Comparison of ENCODE assay signal across 1 cellular context in the genomic region with DNA sequence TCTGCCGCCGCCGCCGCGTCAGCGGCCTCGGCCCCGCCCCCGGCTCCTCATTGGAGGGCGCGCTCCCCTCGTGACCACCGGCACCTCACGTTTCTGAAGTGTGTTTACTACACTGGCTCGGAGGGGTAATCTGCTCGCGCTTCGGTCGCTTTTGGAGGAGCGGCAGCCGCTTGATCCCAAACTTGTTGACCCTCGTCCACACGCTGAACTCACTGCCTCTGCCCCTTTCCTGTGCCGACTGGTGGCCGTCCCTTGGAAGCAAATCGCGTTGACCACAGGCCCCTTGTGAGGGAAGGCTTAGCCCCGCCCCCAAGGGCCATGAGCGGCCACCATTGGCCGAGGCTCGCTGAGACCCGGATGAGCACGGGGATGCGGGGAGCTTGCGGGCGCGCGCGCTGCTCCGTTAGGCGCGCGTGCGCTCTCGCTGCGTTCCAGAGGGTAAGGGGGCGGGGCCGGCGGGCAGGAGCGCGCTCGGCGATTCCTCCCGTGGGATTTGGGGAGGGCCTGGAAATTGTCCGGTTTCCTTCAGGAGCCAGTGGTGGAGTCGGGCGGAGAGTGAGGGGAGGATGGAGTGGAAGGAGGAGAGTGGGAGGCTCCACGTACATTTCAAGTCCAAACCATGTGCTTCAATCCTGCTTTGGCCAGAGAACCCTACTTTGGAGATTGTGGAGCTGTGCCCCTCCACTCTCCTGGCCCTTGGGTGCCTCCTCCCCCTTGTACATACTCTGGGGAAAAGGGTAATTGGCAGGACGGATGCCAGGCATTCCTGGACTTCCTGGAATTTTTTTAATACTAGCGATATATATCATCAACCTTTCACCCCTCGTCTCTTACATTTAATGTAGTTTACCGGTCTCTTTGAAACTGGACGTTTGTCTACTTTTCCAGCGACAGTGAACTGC.
TF ChIP-seq lines count a peak whose summit lies in the region.

A gene (minus strand): TSS at position 3 of the 902 bp plus-strand sequence. CDS start 588 bp downstream, outside the sequence.

TF ChIP-seq in HepG2, 621 proteins besides CTCF, POLR2A, EP300 and RAD21 (continued from another document and continues in another):
- TF ChIP-seq, protein P1, sequence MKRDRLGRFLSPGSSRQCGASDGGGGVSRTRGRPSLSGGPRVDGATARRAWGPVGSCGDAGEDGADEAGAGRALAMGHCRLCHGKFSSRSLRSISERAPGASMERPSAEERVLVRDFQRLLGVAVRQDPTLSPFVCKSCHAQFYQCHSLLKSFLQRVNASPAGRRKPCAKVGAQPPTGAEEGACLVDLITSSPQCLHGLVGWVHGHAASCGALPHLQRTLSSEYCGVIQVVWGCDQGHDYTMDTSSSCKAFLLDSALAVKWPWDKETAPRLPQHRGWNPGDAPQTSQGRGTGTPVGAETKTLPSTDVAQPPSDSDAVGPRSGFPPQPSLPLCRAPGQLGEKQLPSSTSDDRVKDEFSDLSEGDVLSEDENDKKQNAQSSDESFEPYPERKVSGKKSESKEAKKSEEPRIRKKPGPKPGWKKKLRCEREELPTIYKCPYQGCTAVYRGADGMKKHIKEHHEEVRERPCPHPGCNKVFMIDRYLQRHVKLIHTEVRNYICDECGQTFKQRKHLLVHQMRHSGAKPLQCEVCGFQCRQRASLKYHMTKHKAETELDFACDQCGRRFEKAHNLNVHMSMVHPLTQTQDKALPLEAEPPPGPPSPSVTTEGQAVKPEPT (CRISPR knock-in tag; IDR thresholded peaks at IDR 0.05; ENCODE audit: low read depth): 0 out of 2 replicates have a peak, but pooled peaks have one; percentile 44
- TF ChIP-seq, protein P2, sequence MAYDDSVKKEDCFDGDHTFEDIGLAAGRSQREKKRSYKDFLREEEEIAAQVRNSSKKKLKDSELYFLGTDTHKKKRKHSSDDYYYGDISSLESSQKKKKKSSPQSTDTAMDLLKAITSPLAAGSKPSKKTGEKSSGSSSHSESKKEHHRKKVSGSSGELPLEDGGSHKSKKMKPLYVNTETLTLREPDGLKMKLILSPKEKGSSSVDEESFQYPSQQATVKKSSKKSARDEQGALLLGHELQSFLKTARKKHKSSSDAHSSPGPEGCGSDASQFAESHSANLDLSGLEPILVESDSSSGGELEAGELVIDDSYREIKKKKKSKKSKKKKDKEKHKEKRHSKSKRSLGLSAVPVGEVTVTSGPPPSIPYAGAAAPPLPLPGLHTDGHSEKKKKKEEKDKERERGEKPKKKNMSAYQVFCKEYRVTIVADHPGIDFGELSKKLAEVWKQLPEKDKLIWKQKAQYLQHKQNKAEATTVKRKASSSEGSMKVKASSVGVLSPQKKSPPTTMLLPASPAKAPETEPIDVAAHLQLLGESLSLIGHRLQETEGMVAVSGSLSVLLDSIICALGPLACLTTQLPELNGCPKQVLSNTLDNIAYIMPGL (CRISPR knock-in tag; IDR thresholded peaks at IDR 0.05; ENCODE audit: borderline replicate concordance in 1 of 2, low read depth in 1 of 2): peak in 1 of 2 experiments; percentile 67; a peak in 1 of 4 replicates
- TF ChIP-seq SATB2 (CRISPR knock-in tag; IDR thresholded peaks at IDR 0.05): no peak
- TF ChIP-seq SNAPC2 (CRISPR knock-in tag; IDR thresholded peaks at IDR 0.05): peak; percentile 86; the same call in 1 of the 2 replicates
- 0 out of 2 replicates have a peak, but pooled peaks have one; percentile 44 for TF ChIP-seq TMF1 (CRISPR knock-in tag; IDR thresholded peaks at IDR 0.05; ENCODE audit: low read depth)
- peak; percentile 72; the same call in 1 of the 2 replicates for TF ChIP-seq SAFB2 (CRISPR knock-in tag; IDR thresholded peaks at IDR 0.05; ENCODE audit: borderline replicate concordance, low read depth)
- TF ChIP-seq KDM1A (CRISPR knock-in tag; IDR thresholded peaks at IDR 0.05): no peak
- TF ChIP-seq NFKB2 (CRISPR knock-in tag; IDR thresholded peaks at IDR 0.05; ENCODE audit: borderline replicate concordance): peak; percentile 84; the same call in 1 of the 2 replicates
- TF ChIP-seq PLRG1 (conservative IDR thresholded peaks at IDR 0.05): no peak
- no peak for TF ChIP-seq HHEX (CRISPR knock-in tag; IDR thresholded peaks at IDR 0.05)
- TF ChIP-seq ZNF652 (CRISPR knock-in tag; IDR thresholded peaks at IDR 0.05; ENCODE audit: borderline replicate concordance, low read depth): no peak
- TF ChIP-seq, protein P3, sequence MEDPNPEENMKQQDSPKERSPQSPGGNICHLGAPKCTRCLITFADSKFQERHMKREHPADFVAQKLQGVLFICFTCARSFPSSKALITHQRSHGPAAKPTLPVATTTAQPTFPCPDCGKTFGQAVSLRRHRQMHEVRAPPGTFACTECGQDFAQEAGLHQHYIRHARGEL (CRISPR knock-in tag; IDR thresholded peaks at IDR 0.05): no peak
- TF ChIP-seq, protein P4, sequence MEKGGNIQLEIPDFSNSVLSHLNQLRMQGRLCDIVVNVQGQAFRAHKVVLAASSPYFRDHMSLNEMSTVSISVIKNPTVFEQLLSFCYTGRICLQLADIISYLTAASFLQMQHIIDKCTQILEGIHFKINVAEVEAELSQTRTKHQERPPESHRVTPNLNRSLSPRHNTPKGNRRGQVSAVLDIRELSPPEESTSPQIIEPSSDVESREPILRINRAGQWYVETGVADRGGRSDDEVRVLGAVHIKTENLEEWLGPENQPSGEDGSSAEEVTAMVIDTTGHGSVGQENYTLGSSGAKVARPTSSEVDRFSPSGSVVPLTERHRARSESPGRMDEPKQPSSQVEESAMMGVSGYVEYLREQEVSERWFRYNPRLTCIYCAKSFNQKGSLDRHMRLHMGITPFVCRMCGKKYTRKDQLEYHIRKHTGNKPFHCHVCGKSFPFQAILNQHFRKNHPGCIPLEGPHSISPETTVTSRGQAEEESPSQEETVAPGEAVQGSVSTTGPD (CRISPR knock-in tag; IDR thresholded peaks at IDR 0.05): no peak
- peak; percentile 17; the same call in 1 of the 2 replicates for TF ChIP-seq ZNF333 (CRISPR knock-in tag; IDR thresholded peaks at IDR 0.05; ENCODE audit: borderline replicate concordance)
- TF ChIP-seq ZNF460 (CRISPR knock-in tag; IDR thresholded peaks at IDR 0.05; ENCODE audit: borderline replicate concordance): no peak
- peak; percentile 8; the same call in 1 of the 2 replicates for TF ChIP-seq FOXA3 (CRISPR knock-in tag; IDR thresholded peaks at IDR 0.05)
- TF ChIP-seq IRF2 (CRISPR knock-in tag; IDR thresholded peaks at IDR 0.05): peak; percentile 73; the same call in 1 of the 2 replicates
- TF ChIP-seq, protein P5, sequence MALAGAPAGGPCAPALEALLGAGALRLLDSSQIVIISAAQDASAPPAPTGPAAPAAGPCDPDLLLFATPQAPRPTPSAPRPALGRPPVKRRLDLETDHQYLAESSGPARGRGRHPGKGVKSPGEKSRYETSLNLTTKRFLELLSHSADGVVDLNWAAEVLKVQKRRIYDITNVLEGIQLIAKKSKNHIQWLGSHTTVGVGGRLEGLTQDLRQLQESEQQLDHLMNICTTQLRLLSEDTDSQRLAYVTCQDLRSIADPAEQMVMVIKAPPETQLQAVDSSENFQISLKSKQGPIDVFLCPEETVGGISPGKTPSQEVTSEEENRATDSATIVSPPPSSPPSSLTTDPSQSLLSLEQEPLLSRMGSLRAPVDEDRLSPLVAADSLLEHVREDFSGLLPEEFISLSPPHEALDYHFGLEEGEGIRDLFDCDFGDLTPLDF (CRISPR knock-in tag; IDR thresholded peaks at IDR 0.05): 0 out of 2 replicates have a peak, but pooled peaks have one; percentile 36
- TF ChIP-seq SMAD1 (CRISPR knock-in tag; IDR thresholded peaks at IDR 0.05; ENCODE audit: borderline replicate concordance, low read depth): 0 out of 2 replicates have a peak, but pooled peaks have one; percentile 10
- no peak for TF ChIP-seq SMAD9 (CRISPR knock-in tag; IDR thresholded peaks at IDR 0.05)
- no peak for TF ChIP-seq LCORL (IDR thresholded peaks at IDR 0.05)
- peak; percentile 79 for TF ChIP-seq LCORL (CRISPR knock-in tag; IDR thresholded peaks at IDR 0.05)
- peak; percentile 94; the same call in 1 of the 2 replicates for TF ChIP-seq YEATS2 (CRISPR knock-in tag; IDR thresholded peaks at IDR 0.05; ENCODE audit: borderline replicate concordance)
- TF ChIP-seq, protein P6, sequence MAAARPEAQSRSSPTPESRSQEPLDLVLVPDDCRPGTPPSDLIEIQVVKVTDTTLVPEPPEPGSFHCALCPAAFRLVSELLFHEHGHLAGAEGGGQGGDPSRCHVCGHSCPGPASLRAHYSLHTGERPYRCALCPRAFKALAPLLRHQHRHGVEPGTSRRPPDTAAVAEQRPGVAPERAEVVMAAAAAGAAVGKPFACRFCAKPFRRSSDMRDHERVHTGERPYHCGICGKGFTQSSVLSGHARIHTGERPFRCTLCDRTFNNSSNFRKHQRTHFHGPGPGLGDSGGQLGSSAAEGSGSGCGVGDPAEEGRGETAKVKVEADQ (CRISPR knock-in tag; IDR thresholded peaks at IDR 0.05; ENCODE audit: borderline replicate concordance): no peak
- TF ChIP-seq SP1 (IDR thresholded peaks at IDR 0.05): no peak
- peak; percentile 95 for TF ChIP-seq SP1 (CRISPR knock-in tag; IDR thresholded peaks at IDR 0.05)
- TF ChIP-seq, protein P7, sequence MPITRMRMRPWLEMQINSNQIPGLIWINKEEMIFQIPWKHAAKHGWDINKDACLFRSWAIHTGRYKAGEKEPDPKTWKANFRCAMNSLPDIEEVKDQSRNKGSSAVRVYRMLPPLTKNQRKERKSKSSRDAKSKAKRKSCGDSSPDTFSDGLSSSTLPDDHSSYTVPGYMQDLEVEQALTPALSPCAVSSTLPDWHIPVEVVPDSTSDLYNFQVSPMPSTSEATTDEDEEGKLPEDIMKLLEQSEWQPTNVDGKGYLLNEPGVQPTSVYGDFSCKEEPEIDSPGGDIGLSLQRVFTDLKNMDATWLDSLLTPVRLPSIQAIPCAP (CRISPR knock-in tag; IDR thresholded peaks at IDR 0.05; ENCODE audit: low read depth): no peak
- no peak for TF ChIP-seq HNRNPK (IDR thresholded peaks at IDR 0.05; ENCODE audit: low read depth, low read length, poor library complexity, severe bottlenecking)
- peak; percentile 50; the same call in 1 of the 2 replicates for TF ChIP-seq TBX3 (IDR thresholded peaks at IDR 0.05; ENCODE audit: borderline replicate concordance)
- TF ChIP-seq BORCS8-MEF2B (CRISPR knock-in tag; IDR thresholded peaks at IDR 0.05): peak; percentile 96
- no peak; the same call in 1 of the 2 replicates for TF ChIP-seq FOXP1 (IDR thresholded peaks at IDR 0.05)
- peak; percentile 29; the same call in 1 of the 2 replicates for TF ChIP-seq FOXP1 (CRISPR knock-in tag; IDR thresholded peaks at IDR 0.05)
- TF ChIP-seq HMG20A (CRISPR knock-in tag; IDR thresholded peaks at IDR 0.05; ENCODE audit: borderline replicate concordance): no peak
- TF ChIP-seq ZC3H4 (CRISPR knock-in tag; IDR thresholded peaks at IDR 0.05; ENCODE audit: borderline replicate concordance): no peak
- TF ChIP-seq ZFP62 (CRISPR knock-in tag; IDR thresholded peaks at IDR 0.05): no peak
- TF ChIP-seq ZMYM2 (CRISPR knock-in tag; IDR thresholded peaks at IDR 0.05): no peak; the same call in 1 of the 2 replicates
- 0 out of 2 replicates have a peak, but pooled peaks have one; percentile 47 for TF ChIP-seq ZNF772 (CRISPR knock-in tag; IDR thresholded peaks at IDR 0.05)
- peak; percentile 71; the same call in 1 of the 2 replicates for TF ChIP-seq FOXK1 (CRISPR knock-in tag; IDR thresholded peaks at IDR 0.05; ENCODE audit: borderline replicate concordance, low read depth)
- no peak for TF ChIP-seq ZNF737 (CRISPR knock-in tag; IDR thresholded peaks at IDR 0.05; ENCODE audit: borderline replicate concordance)
- TF ChIP-seq ERF (CRISPR knock-in tag; IDR thresholded peaks at IDR 0.05): no peak
- TF ChIP-seq, protein P8, sequence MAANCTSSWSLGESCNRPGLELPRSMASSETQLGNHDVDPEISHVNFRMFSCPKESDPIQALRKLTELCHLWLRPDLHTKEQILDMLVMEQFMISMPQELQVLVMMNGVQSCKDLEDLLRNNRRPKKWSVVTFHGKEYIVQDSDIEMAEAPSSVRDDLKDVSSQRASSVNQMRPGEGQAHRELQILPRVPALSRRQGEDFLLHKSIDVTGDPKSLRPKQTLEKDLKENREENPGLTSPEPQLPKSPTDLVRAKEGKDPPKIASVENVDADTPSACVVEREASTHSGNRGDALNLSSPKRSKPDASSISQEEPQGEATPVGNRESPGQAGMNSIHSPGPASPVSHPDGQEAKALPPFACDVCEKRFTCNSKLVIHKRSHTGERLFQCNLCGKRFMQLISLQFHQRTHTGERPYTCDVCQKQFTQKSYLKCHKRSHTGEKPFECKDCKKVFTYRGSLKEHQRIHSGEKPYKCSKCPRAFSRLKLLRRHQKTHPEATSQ (CRISPR knock-in tag; IDR thresholded peaks at IDR 0.05; ENCODE audit: borderline replicate concordance): peak; percentile 98
- no peak for TF ChIP-seq PRPF4 (IDR thresholded peaks at IDR 0.05; ENCODE audit: low read depth, low read length, poor library complexity, severe bottlenecking)
- TF ChIP-seq ZNF749 (CRISPR knock-in tag; IDR thresholded peaks at IDR 0.05; ENCODE audit: borderline replicate concordance): peak; percentile 66; the same call in 1 of the 2 replicates
- TF ChIP-seq ZZZ3 (CRISPR knock-in tag; IDR thresholded peaks at IDR 0.05; ENCODE audit: borderline replicate concordance): no peak; the same call in 1 of the 2 replicates
- TF ChIP-seq SRSF1 (optimal IDR thresholded peaks at IDR 0.05; ENCODE audit: low read depth, low read length): no peak
- peak; percentile 16 for TF ChIP-seq XRCC5 (optimal IDR thresholded peaks at IDR 0.05; ENCODE audit: low read length)
- no peak for TF ChIP-seq JUNB (CRISPR knock-in tag; IDR thresholded peaks at IDR 0.05; ENCODE audit: borderline replicate concordance)
- TF ChIP-seq, protein P9, sequence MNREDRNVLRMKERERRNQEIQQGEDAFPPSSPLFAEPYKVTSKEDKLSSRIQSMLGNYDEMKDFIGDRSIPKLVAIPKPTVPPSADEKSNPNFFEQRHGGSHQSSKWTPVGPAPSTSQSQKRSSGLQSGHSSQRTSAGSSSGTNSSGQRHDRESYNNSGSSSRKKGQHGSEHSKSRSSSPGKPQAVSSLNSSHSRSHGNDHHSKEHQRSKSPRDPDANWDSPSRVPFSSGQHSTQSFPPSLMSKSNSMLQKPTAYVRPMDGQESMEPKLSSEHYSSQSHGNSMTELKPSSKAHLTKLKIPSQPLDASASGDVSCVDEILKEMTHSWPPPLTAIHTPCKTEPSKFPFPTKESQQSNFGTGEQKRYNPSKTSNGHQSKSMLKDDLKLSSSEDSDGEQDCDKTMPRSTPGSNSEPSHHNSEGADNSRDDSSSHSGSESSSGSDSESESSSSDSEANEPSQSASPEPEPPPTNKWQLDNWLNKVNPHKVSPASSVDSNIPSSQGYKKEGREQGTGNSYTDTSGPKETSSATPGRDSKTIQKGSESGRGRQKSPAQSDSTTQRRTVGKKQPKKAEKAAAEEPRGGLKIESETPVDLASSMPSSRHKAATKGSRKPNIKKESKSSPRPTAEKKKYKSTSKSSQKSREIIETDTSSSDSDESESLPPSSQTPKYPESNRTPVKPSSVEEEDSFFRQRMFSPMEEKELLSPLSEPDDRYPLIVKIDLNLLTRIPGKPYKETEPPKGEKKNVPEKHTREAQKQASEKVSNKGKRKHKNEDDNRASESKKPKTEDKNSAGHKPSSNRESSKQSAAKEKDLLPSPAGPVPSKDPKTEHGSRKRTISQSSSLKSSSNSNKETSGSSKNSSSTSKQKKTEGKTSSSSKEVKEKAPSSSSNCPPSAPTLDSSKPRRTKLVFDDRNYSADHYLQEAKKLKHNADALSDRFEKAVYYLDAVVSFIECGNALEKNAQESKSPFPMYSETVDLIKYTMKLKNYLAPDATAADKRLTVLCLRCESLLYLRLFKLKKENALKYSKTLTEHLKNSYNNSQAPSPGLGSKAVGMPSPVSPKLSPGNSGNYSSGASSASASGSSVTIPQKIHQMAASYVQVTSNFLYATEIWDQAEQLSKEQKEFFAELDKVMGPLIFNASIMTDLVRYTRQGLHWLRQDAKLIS (CRISPR knock-in tag; IDR thresholded peaks at IDR 0.05): no peak
